ENCODE assay signal across 11 cellular contexts in the genomic region with DNA sequence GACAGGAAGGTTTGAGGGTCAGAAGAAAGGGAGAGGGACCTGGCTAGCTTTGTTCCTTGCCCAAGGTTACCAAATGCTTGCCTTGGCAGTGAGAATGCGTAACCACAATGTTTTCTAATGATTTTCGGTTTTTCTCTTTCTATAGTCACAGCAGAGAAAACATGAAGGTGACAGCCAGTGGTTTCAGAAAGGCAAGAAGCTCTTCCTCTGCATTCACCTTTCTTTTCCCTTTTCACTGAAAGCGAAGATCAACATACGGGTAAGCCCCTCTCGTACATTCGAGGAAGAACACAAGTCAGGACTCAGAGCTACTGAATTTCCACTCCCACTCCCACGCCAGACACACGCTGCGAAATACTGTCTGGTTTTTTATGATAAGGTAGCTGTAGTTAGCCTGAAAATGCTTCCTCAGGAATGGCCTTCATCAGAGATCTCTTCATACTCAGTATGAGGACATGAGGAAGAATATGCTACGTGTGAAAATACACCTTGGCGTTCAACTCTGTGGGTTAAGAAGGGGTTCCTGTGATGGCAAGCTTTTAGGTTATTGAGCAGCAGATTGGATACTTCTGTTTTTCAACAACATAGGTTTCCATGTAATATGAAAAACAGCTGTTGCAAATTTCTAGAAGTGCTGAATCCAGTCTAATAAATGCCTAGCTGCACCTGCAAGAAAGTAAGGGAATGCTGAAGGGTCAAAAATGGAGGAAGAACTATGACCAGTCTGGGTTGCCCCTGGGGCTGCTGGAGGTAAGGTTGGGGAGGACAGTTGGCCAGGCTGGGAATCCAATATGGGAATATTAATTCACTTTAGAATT. TPM values are rescaled to one million over a fixed set of nuclear protein-coding genes. Genes with fewer than 3 reads are reported as not detected.
DNase-seq lines count a peak whose midpoint lies in the region; ATAC-seq, FAIRE-seq and TF ChIP-seq lines count a peak whose summit lies in the region.
"Had no signal": no experiment of that assay in that cellular context is flagged by ENCODE, and none has a peak within 500 bp of the region (broad histone marks: within the 10 kb centered on the region; RNA-seq: fewer than 3 reads in every experiment).

No MANE protein-coding gene starts in this region.

- no peaks in the 10 kb centered on the region; the same call in 1 of the 2 replicates for H3K27me3 ChIP-seq in OCI-LY1 (ENCODE audit: insufficient read depth, low read length)
- no peaks in the 10 kb centered on the region for H3K27me3 ChIP-seq in adrenal gland

- no peaks in the 10 kb centered on the region; the same call in 1 of the 2 replicates for H3K36me3 ChIP-seq in OCI-LY1 (ENCODE audit: insufficient read depth, low read length)
- H3K36me3 ChIP-seq in adrenal gland (replicated peaks in 1 of 2): no peaks in the 10 kb centered on the region

- peaks cover 14% of the 10 kb centered on the region for H3K36me3 Mint-ChIP-seq in stimulated activated naive CD8-positive, alpha-beta T cell treated with anti-CD3 and anti-CD28 coated beads, Interleukin-15, Interleukin-2, amounts not matched to agents 100 ng/mL and 50 ng/mL, for 24 hours (ENCODE audit: low read depth)

- H3K9ac ChIP-seq in OCI-LY1 (ENCODE audit: low read length): no peak overlapping the region

- H3K9me3 ChIP-seq in OCI-LY1 (ENCODE audit: low read length) (peaks cover 7% of the 10 kb centered on the region; the same call in 1 of the 2 replicates), adrenal gland (replicated peaks in 1 of 3) (peaks cover 0 to 3% (median 0%) of the 10 kb centered on the region in 3 donors)

- peaks cover 19% of the 10 kb centered on the region for H3K9me3 Mint-ChIP-seq in stimulated activated naive CD8-positive, alpha-beta T cell treated with anti-CD3 and anti-CD28 coated beads, Interleukin-15, Interleukin-2, amounts not matched to agents 100 ng/mL and 50 ng/mL, for 24 hours

- intact Hi-C loops in adrenal gland (cut with DNase I): no loop called here

- no peak for TF ChIP-seq POLR2A in adrenal gland (IDR thresholded peaks at IDR 0.05)

- peak overlapping the region; percentile 71 for H3K4me3 Mint-ChIP-seq in stimulated activated naive CD8-positive, alpha-beta T cell treated with anti-CD3 and anti-CD28 coated beads, Interleukin-15, Interleukin-2, amounts not matched to agents 100 ng/mL and 50 ng/mL, for 24 hours

- H3K27ac ChIP-seq in OCI-LY1 (ENCODE audit: low read depth, low read length, poor library complexity, severe bottlenecking): peak overlapping the region; percentile 38
- H3K27ac ChIP-seq in adrenal gland: no peak overlapping the region

- TF ChIP-seq CTCF in OCI-LY1 (IDR thresholded peaks at IDR 0.05; ENCODE audit: low read length) (no peak), adrenal gland (IDR thresholded peaks at IDR 0.05) (no peak)

- H3K27ac Mint-ChIP-seq in stimulated activated naive CD8-positive, alpha-beta T cell treated with anti-CD3 and anti-CD28 coated beads, Interleukin-15, Interleukin-2, amounts not matched to agents 100 ng/mL and 50 ng/mL, for 24 hours: peak overlapping the region; percentile 89

- no peak for FAIRE-seq in frontal cortex (lab: Jason Lieb, UNC)
- FAIRE-seq: H1 had no signal

- peaks cover 11% of the 10 kb centered on the region for H3K27me3 Mint-ChIP-seq in stimulated activated naive CD8-positive, alpha-beta T cell treated with anti-CD3 and anti-CD28 coated beads, Interleukin-15, Interleukin-2, amounts not matched to agents 100 ng/mL and 50 ng/mL, for 24 hours

- no peak overlapping the region for H3K4me3 ChIP-seq in OCI-LY1 (ENCODE audit: low read depth, low read length, poor library complexity, severe bottlenecking)
- no peak overlapping the region for H3K4me3 ChIP-seq in adrenal gland

- no peaks in the 10 kb centered on the region for H3F3A ChIP-seq in OCI-LY1 (ENCODE audit: insufficient read depth, low read length)

- peak overlapping the region; percentile 18; the same call in 1 of the 2 replicates for H3K4me2 ChIP-seq in OCI-LY1 (ENCODE audit: low read length)

- peak; percentile 49 for ATAC-seq in HG02678 (IDR thresholded peaks at IDR 0.05; ENCODE audit: unreplicated experiment)

- no peaks in the 10 kb centered on the region for H3K9me2 ChIP-seq in OCI-LY1 (ENCODE audit: low read depth, low read length)

- DNase-seq in activated effector memory CD4-positive, alpha-beta T cell treated with anti-CD3 and anti-CD28 coated beads, Interleukin-2, amount 50 U/mL, for 16 hours: peak; percentile 71
- DNase-seq in activated effector memory CD4-positive, alpha-beta T cell treated with Interleukin-2 at 50 U/mL for 16 hours: no peak
- DNase-seq in frontal cortex (ENCODE audit: low spot score in 2 of 2): no peak
- no peak for DNase-seq in nucleus accumbens (lab: John Stamatoyannopoulos, UW)
- DNase-seq in adrenal gland: no peak
- DNase-seq: kidney glomerular epithelial cell, NCI-H446 treated with DMSO at 0.1 percent for 48 hours had no signal

- no peaks in the 10 kb centered on the region for H4K20me1 ChIP-seq in OCI-LY1 (ENCODE audit: insufficient read depth, low read length)

- H3K4me1 ChIP-seq in OCI-LY1 (ENCODE audit: insufficient read depth, low read length, severe bottlenecking) (peaks cover 25% of the 10 kb centered on the region), adrenal gland (replicated peaks in 1 of 2) (no peaks in the 10 kb centered on the region)

- 81 to 89% (median 89%) methylated on average over 11 of the region's 11 CpGs for WGBS in adrenal gland, 4 donors

- no peak overlapping the region for H2AFZ ChIP-seq in OCI-LY1 (ENCODE audit: low read length)

- no peaks in the 10 kb centered on the region for H3K79me2 ChIP-seq in OCI-LY1 (ENCODE audit: insufficient read depth, low read length)

- peaks cover 35% of the 10 kb centered on the region for H3K4me1 Mint-ChIP-seq in stimulated activated naive CD8-positive, alpha-beta T cell treated with anti-CD3 and anti-CD28 coated beads, Interleukin-15, Interleukin-2, amounts not matched to agents 100 ng/mL and 50 ng/mL, for 24 hours (ENCODE audit: low read depth)

RNA-seq across cellular contexts. Expression of gene CD83, which starts 7.4 kb away (rescaled TPM):
- total RNA-seq in frontal cortex: 23.6 TPM
- total RNA-seq in adrenal gland: 100 to 1,000 TPM in 1 of 8 donors, 10 to 100 TPM in 2, 1 to 10 TPM in 5; 4.0 to 118 (median 8.5) TPM
- polyA plus RNA-seq in adrenal gland: 10 to 100 TPM in 1 of 3 donors, 1 to 10 TPM in 2; 6.6 to 59.6 (median 8.1) TPM
